ENCODE assay signal across 28 cellular contexts in the genomic region with DNA sequence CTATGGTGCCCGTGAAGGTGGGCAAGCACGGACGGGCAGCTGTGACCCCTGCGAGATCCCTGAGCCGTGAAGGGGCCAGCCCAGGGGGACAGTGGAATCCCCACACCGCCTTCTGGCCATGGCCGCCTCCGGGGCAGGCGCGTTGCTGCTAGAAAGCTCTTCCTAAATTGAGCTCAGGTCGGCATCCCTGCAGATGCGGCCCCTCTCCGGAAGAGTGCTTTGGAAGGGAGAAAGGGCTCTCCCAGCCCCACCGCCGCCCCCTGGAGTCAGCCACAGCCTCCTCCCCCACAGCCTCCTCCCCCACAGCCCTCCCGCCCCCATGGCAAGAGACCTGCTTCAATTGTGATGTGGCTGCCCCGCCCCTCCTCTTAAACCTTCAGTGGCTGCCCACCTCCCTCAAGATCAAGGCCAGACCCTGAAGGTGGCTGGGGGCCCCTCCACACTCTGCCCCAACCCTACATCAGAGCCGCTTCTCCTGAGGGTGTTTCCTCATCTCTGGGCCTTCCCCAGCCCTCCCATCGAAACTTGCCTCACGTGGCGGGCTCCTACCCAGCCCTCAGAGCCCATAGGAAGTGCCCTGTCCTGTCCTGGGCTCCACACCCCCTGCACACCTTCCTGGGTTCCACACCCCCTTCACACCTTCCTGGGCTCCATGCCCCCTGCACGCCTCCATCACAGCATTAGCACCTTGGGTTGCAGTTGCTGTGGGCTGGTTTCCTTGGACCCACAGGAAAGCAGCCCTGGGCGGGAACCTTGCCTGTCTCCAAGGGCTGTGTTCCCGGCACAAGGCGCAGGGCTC. TPM values are rescaled to one million over a fixed set of nuclear protein-coding genes. Genes with fewer than 3 reads are reported as not detected.
DNase-seq lines count a peak whose midpoint lies in the region; TF ChIP-seq lines count a peak whose summit lies in the region.
"Had no signal": no experiment of that assay in that cellular context is flagged by ENCODE, and none has a peak within 500 bp of the region (broad histone marks: within the 10 kb centered on the region; RNA-seq: fewer than 3 reads in every experiment).

No MANE protein-coding gene starts in this region.

- H3K4me2 ChIP-seq in DOHH2 (ENCODE audit: low read length), result peak overlapping the region; percentile 84
- peak overlapping the region; percentile 55 for H3K4me2 ChIP-seq in SU-DHL-6 (ENCODE audit: low read depth, low read length, poor library complexity, severe bottlenecking)
- no peak overlapping the region for H3K4me2 ChIP-seq in neural progenitor cell

- H3K27me3 Mint-ChIP-seq in IgD-negative memory B cell, result no peaks in the 10 kb centered on the region
- H3K27me3 Mint-ChIP-seq in neural progenitor cell (ENCODE audit: insufficient read depth, low read depth), result peaks cover 2% of the 10 kb centered on the region
- H3K27me3 Mint-ChIP-seq in activated naive CD4-positive, alpha-beta T cell treated with anti-CD3 and anti-CD28 coated beads for 36 hours (ENCODE audit: low read depth), result peaks cover under 1% of the 10 kb centered on the region

- peak overlapping the region; percentile 92 for H3K27ac ChIP-seq in DOHH2 (ENCODE audit: low read depth, low read length)
- peak overlapping the region; percentile 96 for H3K27ac ChIP-seq in SU-DHL-6 (ENCODE audit: low read depth, low read length)
- H3K27ac ChIP-seq in neural progenitor cell, result no peak overlapping the region
- H3K27ac ChIP-seq: epithelial cell of prostate, skin epidermis, stomach, thyroid gland had no signal

- H3K9ac ChIP-seq in SU-DHL-6 (ENCODE audit: low read length), result peak overlapping the region; percentile 69
- no peak overlapping the region for H3K9ac ChIP-seq in neural progenitor cell

- H3F3A ChIP-seq in DOHH2 (ENCODE audit: control insufficient read depth, insufficient read depth), result peaks cover 34% of the 10 kb centered on the region
- peaks cover 60% of the 10 kb centered on the region for H3F3A ChIP-seq in SU-DHL-6 (ENCODE audit: insufficient read depth)
- peaks cover 3% of the 10 kb centered on the region for H3F3A ChIP-seq in neural progenitor cell (ENCODE audit: low read depth)

- H3K4me1 ChIP-seq in DOHH2 (ENCODE audit: control insufficient read depth, low read length) (peaks cover 96% of the 10 kb centered on the region), neural progenitor cell (no peaks in the 10 kb centered on the region)
- H3K4me1 ChIP-seq: HAP-1, thyroid gland had no signal

- H3K9me2 ChIP-seq in DOHH2 (replicated peaks; ENCODE audit: control insufficient read depth, low read length), result no peaks in the 10 kb centered on the region
- no peaks in the 10 kb centered on the region for H3K9me2 ChIP-seq in SU-DHL-6 (replicated peaks; ENCODE audit: insufficient read depth, low read length)

- peaks cover 30 to 48% (median 47%) of the 10 kb centered on the region in 3 donors for H3K4me1 Mint-ChIP-seq in IgD-negative memory B cell
- peaks cover 4% of the 10 kb centered on the region for H3K4me1 Mint-ChIP-seq in neural progenitor cell
- no peaks in the 10 kb centered on the region for H3K4me1 Mint-ChIP-seq in activated naive CD4-positive, alpha-beta T cell treated with anti-CD3 and anti-CD28 coated beads for 36 hours (ENCODE audit: low read depth)
- H3K4me1 Mint-ChIP-seq: activated naive CD4-positive, alpha-beta T cell treated with anti-CD3 and anti-CD28 coated beads, Interleukin-2, amount 50 U/mL, for 24 hours; activated T-helper 17 cell treated with anti-CD3 and anti-CD28 coated beads, Interleukin-2, amount 50 U/mL, for 72 hours; mesothelial cell of epicardium had no signal

- H4K20me1 ChIP-seq in DOHH2 (ENCODE audit: control insufficient read depth, insufficient read depth, low read depth, low read length), result no peaks in the 10 kb centered on the region
- no peaks in the 10 kb centered on the region for H4K20me1 ChIP-seq in SU-DHL-6 (ENCODE audit: low read depth, low read length)
- H4K20me1 ChIP-seq in neural progenitor cell (ENCODE audit: low read depth), result no peaks in the 10 kb centered on the region

- intact Hi-C loops in activated naive CD4-positive, alpha-beta T cell treated with anti-CD3 and anti-CD28 coated beads for 36 hours (cut with micrococcal nuclease), result no loop called here

- H3K4me3 ChIP-seq in DOHH2 (ENCODE audit: low read length) (peak overlapping the region; percentile 68), SU-DHL-6 (ENCODE audit: insufficient read depth, low read length, poor library complexity, severe bottlenecking) (no peak overlapping the region), neural progenitor cell (no peak overlapping the region)
- H3K4me3 ChIP-seq: HAP-1, skin epidermis, stomach, thyroid gland had no signal

- H3K27ac Mint-ChIP-seq in IgD-negative memory B cell (peak overlapping the region; percentile 59 to 87 (median 72)), neural progenitor cell (peak overlapping the region; percentile 21)
- no peak overlapping the region for H3K27ac Mint-ChIP-seq in activated naive CD4-positive, alpha-beta T cell treated with anti-CD3 and anti-CD28 coated beads for 36 hours
- H3K27ac Mint-ChIP-seq: activated naive CD4-positive, alpha-beta T cell treated with anti-CD3 and anti-CD28 coated beads, Interleukin-2, amount 50 U/mL, for 24 hours; activated T-helper 17 cell treated with anti-CD3 and anti-CD28 coated beads, Interleukin-2, amount 50 U/mL, for 72 hours; mesothelial cell of epicardium; naive thymus-derived CD8-positive, alpha-beta T cell had no signal

- H2AFZ ChIP-seq in SU-DHL-6 (ENCODE audit: low read depth, low read length, severe bottlenecking) (no peak overlapping the region), neural progenitor cell (replicated peaks) (no peak overlapping the region)

- no peaks in the 10 kb centered on the region for H3K27me3 ChIP-seq in DOHH2 (ENCODE audit: control insufficient read depth, low read length)
- no peaks in the 10 kb centered on the region for H3K27me3 ChIP-seq in SU-DHL-6 (ENCODE audit: low read length)
- H3K27me3 ChIP-seq in neural progenitor cell, result no peaks in the 10 kb centered on the region
- H3K27me3 ChIP-seq: thyroid gland had no signal

- H3K9me3 ChIP-seq in DOHH2 (ENCODE audit: control insufficient read depth, insufficient read depth, low read length) (no peaks in the 10 kb centered on the region), SU-DHL-6 (ENCODE audit: insufficient read depth, low read length) (no peaks in the 10 kb centered on the region), neural progenitor cell (ENCODE audit: low read depth) (no peaks in the 10 kb centered on the region)
- H3K9me3 ChIP-seq: HAP-1, stomach, thyroid gland had no signal

- H3K9me3 Mint-ChIP-seq in IgD-negative memory B cell, result no peaks in the 10 kb centered on the region
- no peaks in the 10 kb centered on the region for H3K9me3 Mint-ChIP-seq in neural progenitor cell
- no peaks in the 10 kb centered on the region for H3K9me3 Mint-ChIP-seq in activated naive CD4-positive, alpha-beta T cell treated with anti-CD3 and anti-CD28 coated beads for 36 hours
- H3K9me3 Mint-ChIP-seq: activated naive CD4-positive, alpha-beta T cell treated with anti-CD3 and anti-CD28 coated beads, Interleukin-2, amount 50 U/mL, for 24 hours; activated T-helper 17 cell treated with anti-CD3 and anti-CD28 coated beads, Interleukin-2, amount 50 U/mL, for 72 hours; mesothelial cell of epicardium; naive thymus-derived CD8-positive, alpha-beta T cell had no signal

- H3K79me2 ChIP-seq in DOHH2 (ENCODE audit: control insufficient read depth, low read length) (peaks cover 4% of the 10 kb centered on the region; the same call in 1 of the 2 replicates), SU-DHL-6 (ENCODE audit: insufficient read depth, low read length) (no peaks in the 10 kb centered on the region), neural progenitor cell (ENCODE audit: low read depth) (no peaks in the 10 kb centered on the region)

- CTCF ChIA-PET in activated naive CD4-positive, alpha-beta T cell treated with anti-CD3 and anti-CD28 coated beads for 36 hours (lab: Charles Lee), result no interaction called here

- TF ChIP-seq CTCF in DOHH2 (IDR thresholded peaks at IDR 0.05; ENCODE audit: low read depth, low read length, poor library complexity, severe bottlenecking), result no peak
- no peak for TF ChIP-seq CTCF in SU-DHL-6 (IDR thresholded peaks at IDR 0.05; ENCODE audit: insufficient read depth, low read length, poor library complexity, severe bottlenecking)
- no peak for TF ChIP-seq CTCF in neural progenitor cell (IDR thresholded peaks at IDR 0.05)

- H3K4me3 Mint-ChIP-seq in IgD-negative memory B cell, result peak overlapping the region; percentile 30 to 88 (median 78)
- H3K4me3 Mint-ChIP-seq in neural progenitor cell, result no peak overlapping the region
- H3K4me3 Mint-ChIP-seq in activated naive CD4-positive, alpha-beta T cell treated with anti-CD3 and anti-CD28 coated beads for 36 hours, result no peak overlapping the region
- H3K4me3 Mint-ChIP-seq: activated naive CD4-positive, alpha-beta T cell treated with anti-CD3 and anti-CD28 coated beads, Interleukin-2, amount 50 U/mL, for 24 hours; activated T-helper 17 cell treated with anti-CD3 and anti-CD28 coated beads, Interleukin-2, amount 50 U/mL, for 72 hours; mesothelial cell of epicardium; naive thymus-derived CD8-positive, alpha-beta T cell had no signal

- DNase-seq in neural progenitor cell (ENCODE audit: low spot score) (no peak), NCI-H345 treated with DMSO at 0.1 percent for 48 hours (lab: John Stamatoyannopoulos, UW; ENCODE audit: unreplicated experiment) (no peak)
- DNase-seq in activated naive CD4-positive, alpha-beta T cell treated with anti-CD3 and anti-CD28 coated beads for 36 hours, result no peak
- DNase-seq in activated T-cell treated with anti-CD3 and anti-CD28 coated beads, Interleukin-2, amount 50 U/mL, for 48 hours, result no peak
- DNase-seq: activated CD4-positive, alpha-beta T cell treated with anti-CD3 and anti-CD28 coated beads, Interleukin-2, amount 50 U/mL, for 48 hours; activated CD8-positive, alpha-beta memory T cell treated with anti-CD3 and anti-CD28 coated beads, Interleukin-2, amount 50 U/mL, for 4 hours; amygdala; Calu3; effector CD4-positive, alpha-beta T cell; naive thymus-derived CD8-positive, alpha-beta T cell; NCI-H1417; NCI-H2081 treated with DMSO at 0.1 percent for 48 hours; NCI-H226; NCI-H748 treated with DMSO at 0.1 percent for 48 hours; stomach; SW 1271; T-helper 9 cell; thyroid gland had no signal

- no peaks in the 10 kb centered on the region for H3K36me3 Mint-ChIP-seq in IgD-negative memory B cell
- no peaks in the 10 kb centered on the region for H3K36me3 Mint-ChIP-seq in neural progenitor cell
- no peaks in the 10 kb centered on the region for H3K36me3 Mint-ChIP-seq in activated naive CD4-positive, alpha-beta T cell treated with anti-CD3 and anti-CD28 coated beads for 36 hours (ENCODE audit: low read depth)
- H3K36me3 Mint-ChIP-seq: activated naive CD4-positive, alpha-beta T cell treated with anti-CD3 and anti-CD28 coated beads, Interleukin-2, amount 50 U/mL, for 24 hours; mesothelial cell of epicardium; naive thymus-derived CD8-positive, alpha-beta T cell had no signal

- H3K36me3 ChIP-seq in DOHH2 (ENCODE audit: control insufficient read depth, low read length) (no peaks in the 10 kb centered on the region), SU-DHL-6 (ENCODE audit: low read length) (no peaks in the 10 kb centered on the region), neural progenitor cell (no peaks in the 10 kb centered on the region)
- H3K36me3 ChIP-seq: HAP-1, stomach, thyroid gland had no signal

RNA-seq across cellular contexts. Expression of gene CBFA2T3, which starts 5.5 kb away (rescaled TPM):
- polyA plus RNA-seq in IgD-negative memory B cell, result 38.8 TPM
- 0.15 and 0.22 TPM in 2 replicates for total RNA-seq in neural progenitor cell (ENCODE audit: low replicate concordance)
- total RNA-seq in activated naive CD4-positive, alpha-beta T cell treated with anti-CD3 and anti-CD28 coated beads for 36 hours, result not detected
- total RNA-seq: Calu3, M059J had no signal

Comparison
In these comparisons a context has a peak if more than half of its experiments do, and no peak if none do; other contexts are left out.
1. H3K4me3 Mint-ChIP-seq: peak in IgD-negative memory B cell (4 of 4); none in neural progenitor cell (single experiment) and activated naive CD4-positive, alpha-beta T cell treated with anti-CD3 and anti-CD28 coated beads for 36 hours (single experiment).